Comparison of ENCODE assay signal across 26 cellular contexts in the genomic region with DNA sequence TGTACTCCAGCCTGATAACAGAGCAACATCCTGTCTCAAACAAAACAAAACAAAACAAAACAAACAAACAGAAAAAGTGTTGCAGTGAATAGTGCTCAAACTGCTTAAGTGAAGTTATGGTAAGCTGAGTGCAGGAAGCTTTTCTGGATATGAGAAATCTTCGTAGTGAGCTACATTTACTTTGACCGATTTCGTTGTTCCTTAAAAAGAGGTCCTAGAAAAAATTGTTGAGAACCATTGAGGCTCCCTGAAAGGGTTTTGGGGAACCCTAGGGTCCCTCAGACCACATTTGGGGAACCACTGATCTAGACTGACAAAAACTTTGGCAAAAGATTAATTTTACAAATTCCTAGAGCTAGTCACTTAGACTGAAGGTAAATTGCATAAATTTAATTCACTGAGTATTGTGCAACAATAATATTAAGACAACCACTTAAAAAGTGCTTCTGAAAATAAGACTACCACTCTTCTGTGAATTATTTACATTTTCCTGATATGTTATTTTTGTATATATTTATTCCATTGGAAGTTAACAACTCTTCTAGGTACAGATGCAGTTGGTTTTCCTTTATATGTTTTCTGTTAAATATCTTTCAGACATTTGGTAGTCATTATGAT.
A peak's percentile ranks its signal among the peaks of the same experiment; 100 is the strongest.
DNase-seq lines count a peak whose midpoint lies in the region; ATAC-seq, FAIRE-seq and TF ChIP-seq lines count a peak whose summit lies in the region.
"Had no signal": no experiment of that assay in that cellular context is flagged by ENCODE, and none has a peak within 500 bp of the region (broad histone marks: within the 10 kb centered on the region; RNA-seq: fewer than 3 reads in every experiment).

No MANE protein-coding gene starts in this region.

- no peaks in the 10 kb centered on the region for H3K9me2 ChIP-seq in GM23338 (ENCODE audit: insufficient read depth)

- peaks cover 50% of the 10 kb centered on the region for H3K79me2 ChIP-seq in GM23338 (replicated peaks; ENCODE audit: insufficient read depth)

- no peak overlapping the region for H3K9ac ChIP-seq in IMR-90 (ENCODE audit: low read depth, low read length)
- H3K9ac ChIP-seq: BLaER1 treated with 17β-estradiol and CSF1 and Interleukin-3, amounts not matched to agents 10 nM and 100 nM had no signal

- CTCF ChIA-PET in A549 (lab: Yijun Ruan, JAX) (no interaction called here), IMR-90 (lab: Yijun Ruan, JAX) (interaction anchor here (0.7 kb wide), 1 partner anchor 25 kb away, joined by 3 read pairs; no protein-coding TSS in a partner anchor)

- H3K27me3 Mint-ChIP-seq in GM23338 (ENCODE audit: insufficient read depth, low read depth, poor library complexity): no peaks in the 10 kb centered on the region

- H2AK5ac ChIP-seq in IMR-90 (ENCODE audit: low read depth, low read length): no peak overlapping the region

- H3K79me1 ChIP-seq in IMR-90 (ENCODE audit: low read depth in 1 of 2, low read length in 2 of 2): no peaks in the 10 kb centered on the region

- no peaks in the 10 kb centered on the region for H3K36me3 ChIP-seq in GM23338 (ENCODE audit: insufficient read depth)
- no peaks in the 10 kb centered on the region for H3K36me3 ChIP-seq in IMR-90 (ENCODE audit: control insufficient read depth, insufficient read depth, low read length)
- H3K36me3 ChIP-seq in breast epithelium: no peaks in the 10 kb centered on the region
- H3K36me3 ChIP-seq: BLaER1 treated with 17β-estradiol and CSF1 and Interleukin-3, amounts not matched to agents 10 nM and 100 nM had no signal

- H3K27ac Mint-ChIP-seq in GM23338: no peak overlapping the region
- H3K27ac Mint-ChIP-seq: B cell; CD4-positive, alpha-beta T cell; CD8-positive, alpha-beta T cell had no signal

- TF ChIP-seq POLR2A in A549 (IDR thresholded peaks at IDR 0.05; ENCODE audit: low read length) (no peak), IMR-90 (IDR thresholded peaks at IDR 0.05; ENCODE audit: low read depth, low read length) (no peak), breast epithelium (IDR thresholded peaks at IDR 0.05) (no peak)

- H3K4me3 ChIP-seq in A549 (no peak overlapping the region), GM23338 (no peak overlapping the region), IMR-90 (ENCODE audit: insufficient read depth, low read depth, low read length) (no peak overlapping the region), breast epithelium (no peak overlapping the region)
- H3K4me3 ChIP-seq: BLaER1 treated with 17β-estradiol and CSF1 and Interleukin-3, amounts not matched to agents 10 nM and 100 nM; GM12878 had no signal

- H3K9me1 ChIP-seq in IMR-90 (ENCODE audit: insufficient read depth, low read length): no peaks in the 10 kb centered on the region

- no peak for TF ChIP-seq CTCF in A549 (IDR thresholded peaks at IDR 0.05)
- no peak for TF ChIP-seq CTCF in GM23338 (conservative IDR thresholded peaks at IDR 0.05; ENCODE audit: low read depth in 2 of 2)
- TF ChIP-seq CTCF in IMR-90 (conservative IDR thresholded peaks at IDR 0.05; ENCODE audit: low read depth, low read length): no peak
- TF ChIP-seq CTCF in breast epithelium (IDR thresholded peaks at IDR 0.05): no peak

- intact Hi-C loops in IMR-90 (cut with micrococcal nuclease) (no loop called here), breast epithelium (cut with DNase I; ENCODE audit: low total_unique reads) (no loop called here)

- no peaks in the 10 kb centered on the region for H3K4me1 ChIP-seq in A549
- H3K4me1 ChIP-seq in GM23338 (ENCODE audit: insufficient read depth): peaks cover 15% of the 10 kb centered on the region
- H3K4me1 ChIP-seq in IMR-90 (ENCODE audit: control insufficient read depth, insufficient read depth, low read length): peaks cover 4% of the 10 kb centered on the region
- no peaks in the 10 kb centered on the region for H3K4me1 ChIP-seq in breast epithelium
- H3K4me1 ChIP-seq: Caco-2 had no signal

- BruUV-seq in IMR-90 (replicated peaks; lab: Mats Ljungman, UMichigan): no TSS peak

- no peak for FAIRE-seq in A549 (lab: Jason Lieb, UNC)
- FAIRE-seq: A204.1, D721Med, GM12878, GM12892, GM18507 had no signal

- no peak for TF ChIP-seq RAD21 in A549 (conservative IDR thresholded peaks at IDR 0.05 in 1 of 2, IDR thresholded peaks at IDR 0.05 in 1 of 2)
- TF ChIP-seq RAD21 in IMR-90 (IDR thresholded peaks at IDR 0.05; ENCODE audit: low read length): no peak

- no peak overlapping the region for H3K23ac ChIP-seq in IMR-90 (ENCODE audit: low read depth, low read length)

- H4K20me1 ChIP-seq in GM23338 (replicated peaks; ENCODE audit: insufficient read depth) (peaks cover 3% of the 10 kb centered on the region), IMR-90 (ENCODE audit: insufficient read depth, low read length) (no peaks in the 10 kb centered on the region)
- H4K20me1 ChIP-seq: BLaER1 treated with 17β-estradiol and CSF1 and Interleukin-3, amounts not matched to agents 10 nM and 100 nM had no signal

- dilution Hi-C loops in IMR-90 (cut with HindIII; ENCODE audit: low sequenced_read_pairs, unreplicated experiment): no loop called here

- H3K4me2 ChIP-seq in A549: no peak overlapping the region
- H3K4me2 ChIP-seq in GM23338: no peak overlapping the region
- H3K4me2 ChIP-seq in IMR-90 (ENCODE audit: low read depth, low read length): no peak overlapping the region
- H3K4me2 ChIP-seq: BLaER1 treated with 17β-estradiol and CSF1 and Interleukin-3, amounts not matched to agents 10 nM and 100 nM had no signal

- no peak overlapping the region for H2AK9ac ChIP-seq in IMR-90 (replicated peaks; ENCODE audit: low read depth, low read length, poor library complexity)

- no peak overlapping the region for H3K4ac ChIP-seq in IMR-90 (ENCODE audit: low read depth, low read length)

- no peak overlapping the region for H2AFZ ChIP-seq in GM23338
- H2AFZ ChIP-seq in IMR-90 (replicated peaks; ENCODE audit: low read length, poor library complexity): no peak overlapping the region

- H3K27ac ChIP-seq in A549 (no peak overlapping the region), GM23338 (ENCODE audit: low read depth) (0 out of 2 replicates have a peak overlapping the region, but pooled peaks have one; percentile 12), IMR-90 (ENCODE audit: insufficient read depth, low read length) (no peak overlapping the region), breast epithelium (no peak overlapping the region)
- H3K27ac ChIP-seq: BLaER1 treated with 17β-estradiol and CSF1 and Interleukin-3, amounts not matched to agents 10 nM and 100 nM; C4-2B had no signal

- no peak overlapping the region for H3K56ac ChIP-seq in IMR-90 (ENCODE audit: extremely low read depth, insufficient read depth, low read length)

- WGBS in A549 (ENCODE audit: missing lambda C conversion rate): 47% methylated on average over 3 of the region's 3 CpGs
- WGBS in IMR-90 (ENCODE audit: extremely low coverage in 2 of 2, insufficient read length in 1 of 2), 2 experiments: 60% methylated on average over 1 of the region's 3 CpGs; no CpG with 5 or more reads in 1 of the 2 experiments

- H3K9me3 ChIP-seq in A549: no peaks in the 10 kb centered on the region
- H3K9me3 ChIP-seq in IMR-90 (ENCODE audit: control insufficient read depth, insufficient read depth, low read length): no peaks in the 10 kb centered on the region
- H3K9me3 ChIP-seq in breast epithelium: no peaks in the 10 kb centered on the region
- H3K9me3 ChIP-seq: BLaER1 treated with 17β-estradiol and CSF1 and Interleukin-3, amounts not matched to agents 10 nM and 100 nM; Caco-2 had no signal

- H3K14ac ChIP-seq in IMR-90 (replicated peaks; ENCODE audit: low read depth, low read length): no peak overlapping the region

- DNase-seq in A549 (ENCODE audit: low read depth in 1 of 2, low spot score in 1 of 2) (no peak), GM23338 (ENCODE audit: low spot score) (no peak), IMR-90 (no peak), DMS 273 treated with DMSO at 0.1 percent for 48 hours (lab: John Stamatoyannopoulos, UW) (no peak), breast epithelium (ENCODE audit: low spot score in 2 of 2) (no peak)
- DNase-seq: 8988T; AML-193; Caco-2; Calu3; CD4-positive, alpha-beta T cell; CD8-positive, alpha-beta T cell; DMS153; DMS53; DMS79; DND-41; EL; GDM1 had no signal

- H4K5ac ChIP-seq in IMR-90 (ENCODE audit: low read depth, low read length): no peak overlapping the region

- in situ Hi-C loops in IMR-90 (cut with MboI; ENCODE audit: low sequenced_read_pairs): no loop called here

- H2BK5ac ChIP-seq in IMR-90 (ENCODE audit: low read depth, low read length, poor library complexity, severe bottlenecking): no peak overlapping the region

- no peak overlapping the region for H2BK20ac ChIP-seq in IMR-90 (ENCODE audit: low read depth, low read length)

- H2BK120ac ChIP-seq in IMR-90 (ENCODE audit: low read depth, low read length): no peak overlapping the region

- peaks cover 17% of the 10 kb centered on the region for H3K4me1 Mint-ChIP-seq in GM23338
- H3K4me1 Mint-ChIP-seq: B cell had no signal

- POLR2A ChIA-PET in A549 (lab: Yijun Ruan, JAX) (no interaction called here), IMR-90 (lab: Charles Lee; ENCODE audit: unreplicated experiment) (no interaction called here)

- no peak overlapping the region for H4K8ac ChIP-seq in IMR-90 (ENCODE audit: low read depth in 2 of 2, low read length in 2 of 2)

- H3K9me3 Mint-ChIP-seq in GM23338: no peaks in the 10 kb centered on the region
- H3K9me3 Mint-ChIP-seq: CD4-positive, alpha-beta T cell; CD8-positive, alpha-beta T cell had no signal

- H3K27me3 ChIP-seq in GM23338 (ENCODE audit: insufficient read depth) (no peaks in the 10 kb centered on the region), IMR-90 (ENCODE audit: control insufficient read depth, insufficient read depth, low read length) (no peaks in the 10 kb centered on the region; the same call in 1 of the 2 replicates), breast epithelium (no peaks in the 10 kb centered on the region)
- H3K27me3 ChIP-seq: BLaER1 treated with 17β-estradiol and CSF1 and Interleukin-3, amounts not matched to agents 10 nM and 100 nM had no signal

- no peak overlapping the region for H4K91ac ChIP-seq in IMR-90 (ENCODE audit: insufficient read depth, low read depth, low read length)

- H3F3A ChIP-seq in GM23338 (replicated peaks; ENCODE audit: low read depth): no peaks in the 10 kb centered on the region

- H3K4me3 Mint-ChIP-seq in GM23338: no peak overlapping the region
- H3K4me3 Mint-ChIP-seq: B cell; CD4-positive, alpha-beta T cell; CD8-positive, alpha-beta T cell had no signal

- no peak for ATAC-seq in A549
- no peak for ATAC-seq in GM23338
- ATAC-seq in IMR-90 (ENCODE audit: low read depth): no peak
- ATAC-seq in HG02852 (IDR thresholded peaks at IDR 0.05; ENCODE audit: unreplicated experiment): no peak
- ATAC-seq: CD8-positive, alpha-beta T cell; GM12878 had no signal

- H2BK15ac ChIP-seq in IMR-90 (ENCODE audit: low read depth, low read length): no peak overlapping the region

- no peak for TF ChIP-seq EP300 in A549 (IDR thresholded peaks at IDR 0.05)

- no peaks in the 10 kb centered on the region for H3K36me3 Mint-ChIP-seq in GM23338 (ENCODE audit: low read depth)
- H3K36me3 Mint-ChIP-seq: CD8-positive, alpha-beta T cell had no signal

- H3K18ac ChIP-seq in IMR-90 (ENCODE audit: low read depth, low read length): no peak overlapping the region

TF ChIP-seq in A549, 52 proteins besides CTCF, POLR2A, EP300 and RAD21 (continues in another document):
- no peak for TF ChIP-seq CEBPB (IDR thresholded peaks at IDR 0.05)

TF ChIP-seq in GM23338, 12 proteins besides CTCF, POLR2A, EP300 and RAD21 (continues in another document):
- TF ChIP-seq ZNF331 (CRISPR knock-in tag; IDR thresholded peaks at IDR 0.05; ENCODE audit: low read depth): no peak

TF ChIP-seq in IMR-90, 13 proteins besides CTCF, POLR2A, EP300 and RAD21 (continues in another document):
- TF ChIP-seq CEBPB (IDR thresholded peaks at IDR 0.05; ENCODE audit: low read depth, low read length): peak; percentile 53
